Comparison of ENCODE assay signal across 9 cellular contexts in genomic region chr11:124745270-124745834, GRCh38. TPM values are rescaled to one million over a fixed set of nuclear protein-coding genes. Genes with fewer than 3 reads are reported as not detected.
DNase-seq lines count a peak whose midpoint lies in the region; ATAC-seq and TF ChIP-seq lines count a peak whose summit lies in the region.
"Had no signal": no experiment of that assay in that cellular context is flagged by ENCODE, and none has a peak within 500 bp of the region (broad histone marks: within the 10 kb centered on the region; RNA-seq: fewer than 3 reads in every experiment).

No MANE protein-coding gene starts in this region.

- no peaks in the 10 kb centered on the region for H3K36me3 Mint-ChIP-seq in stimulated activated naive CD8-positive, alpha-beta T cell treated with anti-CD3 and anti-CD28 coated beads, Interleukin-15, Interleukin-2, amounts not matched to agents 100 ng/mL and 50 ng/mL, for 24 hours (ENCODE audit: low read depth)

- no peaks in the 10 kb centered on the region for H3K9me3 Mint-ChIP-seq in stimulated activated naive CD8-positive, alpha-beta T cell treated with anti-CD3 and anti-CD28 coated beads, Interleukin-15, Interleukin-2, amounts not matched to agents 100 ng/mL and 50 ng/mL, for 24 hours

- 10 to 11% methylated on average over 16 to 25 of the region's 44 CpGs for WGBS in mesodermal cell (ENCODE audit: insufficient coverage in 2 of 2), 2 experiments

- H3K4me3 ChIP-seq in breast epithelium = peak overlapping the region in 2 of 3 donors; percentile 63 to 74
- peak overlapping the region; percentile 23 for H3K4me3 ChIP-seq in mesodermal cell (ENCODE audit: extremely low read depth, insufficient read depth, low read length, poor library complexity, severe bottlenecking)

- no peak for DNase-seq in stimulated activated naive CD8-positive, alpha-beta T cell treated with anti-CD3 and anti-CD28 coated beads, Interleukin-15, Interleukin-2, amounts not matched to agents 100 U/mL and 50 U/mL, for 24 hours
- DNase-seq in breast epithelium (ENCODE audit: low spot score in 2 of 2) (no peak), NCI-H146 (lab: John Stamatoyannopoulos, UW) (no peak), ecto neural progenitor cell (ENCODE audit: low spot score) (no peak), NCI-H748 treated with DMSO at 0.1 percent for 48 hours (lab: John Stamatoyannopoulos, UW) (no peak)
- DNase-seq: uterus had no signal

- H3K27me3 ChIP-seq in breast epithelium = peaks cover 0 to 6% of the 10 kb centered on the region in 2 donors

- ATAC-seq in stimulated activated naive CD8-positive, alpha-beta T cell treated with anti-CD3 and anti-CD28 coated beads, Interleukin-15, Interleukin-2, amounts not matched to agents 100 U/mL and 50 U/mL, for 24 hours = no peak
- ATAC-seq in HG03571 (IDR thresholded peaks at IDR 0.05; ENCODE audit: unreplicated experiment) = no peak

- H3K27ac ChIP-seq in breast epithelium (no peak overlapping the region), mesodermal cell (ENCODE audit: low read depth, low read length, severe bottlenecking) (no peak overlapping the region)
- H3K27ac ChIP-seq: uterus had no signal

- no peak for TF ChIP-seq POLR2A in breast epithelium (IDR thresholded peaks at IDR 0.05)

- H3K36me3 ChIP-seq in breast epithelium = no peaks in the 10 kb centered on the region
- peaks cover 8% of the 10 kb centered on the region for H3K36me3 ChIP-seq in mesodermal cell (ENCODE audit: control insufficient read depth, insufficient read depth, low read length)
- H3K36me3 ChIP-seq: uterus had no signal

- peaks cover 36% of the 10 kb centered on the region for H3K4me1 Mint-ChIP-seq in stimulated activated naive CD8-positive, alpha-beta T cell treated with anti-CD3 and anti-CD28 coated beads, Interleukin-15, Interleukin-2, amounts not matched to agents 100 ng/mL and 50 ng/mL, for 24 hours (ENCODE audit: low read depth)

- TF ChIP-seq CTCF in breast epithelium (IDR thresholded peaks at IDR 0.05) = no peak

- peaks cover 0 to 6% of the 10 kb centered on the region in 2 donors for H3K4me1 ChIP-seq in breast epithelium
- H3K4me1 ChIP-seq in mesodermal cell (ENCODE audit: control insufficient read depth, insufficient read depth, low read length, poor library complexity, severe bottlenecking) = peaks cover 34% of the 10 kb centered on the region
- H3K4me1 ChIP-seq: uterus had no signal

- H3K9me3 ChIP-seq in breast epithelium (no peaks in the 10 kb centered on the region), mesodermal cell (ENCODE audit: control insufficient read depth, low read length) (no peaks in the 10 kb centered on the region)
- H3K9me3 ChIP-seq: uterus had no signal

- no peak overlapping the region for H3K27ac Mint-ChIP-seq in stimulated activated naive CD8-positive, alpha-beta T cell treated with anti-CD3 and anti-CD28 coated beads, Interleukin-15, Interleukin-2, amounts not matched to agents 100 ng/mL and 50 ng/mL, for 24 hours

- H3K27me3 Mint-ChIP-seq in stimulated activated naive CD8-positive, alpha-beta T cell treated with anti-CD3 and anti-CD28 coated beads, Interleukin-15, Interleukin-2, amounts not matched to agents 100 ng/mL and 50 ng/mL, for 24 hours = no peaks in the 10 kb centered on the region

- peak overlapping the region; percentile 33 for H3K4me3 Mint-ChIP-seq in stimulated activated naive CD8-positive, alpha-beta T cell treated with anti-CD3 and anti-CD28 coated beads, Interleukin-15, Interleukin-2, amounts not matched to agents 100 ng/mL and 50 ng/mL, for 24 hours

- intact Hi-C loops in breast epithelium (cut with DNase I; ENCODE audit: low total_unique reads) = no loop called here

RNA-seq across cellular contexts. Expression of gene NRGN, which starts 5.6 kb away (rescaled TPM):
- total RNA-seq in breast epithelium = under 1 TPM; 0.33 to 0.48 (median 0.44) TPM
- polyA plus RNA-seq in mesodermal cell (2013, experiment 1 of 2) = 28.7 TPM
- polyA plus RNA-seq in mesodermal cell (2013, experiment 2 of 2) = 23.7 TPM

RNA-seq across cellular contexts. Expression of gene VSIG2, which starts 6.7 kb away (rescaled TPM):
- 10 to 100 TPM in 1 of 3 donors, 1 to 10 TPM in 1, not detected in 1; 8.8 to 20.5 TPM for total RNA-seq in breast epithelium
- polyA plus RNA-seq in mesodermal cell (2013, experiment 1 of 2) = 1.0 TPM
- 0.25 TPM for polyA plus RNA-seq in mesodermal cell (2013, experiment 2 of 2)

RNA-seq across cellular contexts. Expression of gene ESAM, which starts 16.7 kb away (rescaled TPM):
- total RNA-seq in breast epithelium = 10 to 100 TPM; 11.6 to 38.7 (median 19.8) TPM
- polyA plus RNA-seq in mesodermal cell (2013, experiment 1 of 2) = 97.5 TPM
- polyA plus RNA-seq in mesodermal cell (2013, experiment 2 of 2) = 81.5 TPM

RNA-seq across cellular contexts. Expression of gene MSANTD2, which starts 54.9 kb away (rescaled TPM):
- total RNA-seq in breast epithelium = 10 to 100 TPM; 10.9 to 34.2 (median 27.2) TPM
- 15.2 TPM for polyA plus RNA-seq in mesodermal cell (2013, experiment 1 of 2)
- polyA plus RNA-seq in mesodermal cell (2013, experiment 2 of 2) = 14.4 TPM
